Comparison of ENCODE assay signal across 7 cellular contexts in genomic region chr19:37817180-37817911, GRCh38. TPM values are rescaled to one million over a fixed set of nuclear protein-coding genes. Genes with fewer than 3 reads are reported as not detected.
DNase-seq lines count a peak whose midpoint lies in the region; ATAC-seq and TF ChIP-seq lines count a peak whose summit lies in the region.

No MANE protein-coding gene starts in this region.

- H2AK5ac ChIP-seq in IMR-90 (ENCODE audit: low read depth, low read length): no peak overlapping the region

- H2BK20ac ChIP-seq in IMR-90 (ENCODE audit: low read depth, low read length): no peak overlapping the region

- peak; percentile 3 for DNase-seq in IMR-90
- DNase-seq in activated CD4-positive, CD25-positive, alpha-beta regulatory T cell treated with anti-CD3 and anti-CD28 coated beads, Interleukin-2, amount 50 U/mL, for 72 hours: peak; percentile 31
- DNase-seq in stimulated activated CD8-positive, alpha-beta memory T cell treated with anti-CD3 and anti-CD28 coated beads, Interleukin-7, amount 100 ng/mL, for 24 hours (ENCODE audit: low read depth): peak; percentile 20

- POLR2A ChIA-PET in IMR-90 (lab: Charles Lee; ENCODE audit: unreplicated experiment): no interaction called here

- no peak for TF ChIP-seq POLR2A in IMR-90 (IDR thresholded peaks at IDR 0.05; ENCODE audit: low read depth, low read length)

- no peak overlapping the region for H3K14ac ChIP-seq in IMR-90 (replicated peaks; ENCODE audit: low read depth, low read length)

- H3K36me3 ChIP-seq in IMR-90 (ENCODE audit: control insufficient read depth, insufficient read depth, low read length) (no peaks in the 10 kb centered on the region), esophagus (ENCODE audit: control insufficient read depth in 2 of 2, insufficient read depth in 2 of 2, low read length in 1 of 2) (no peaks in the 10 kb centered on the region)

- no peak overlapping the region for H3K18ac ChIP-seq in IMR-90 (ENCODE audit: low read depth, low read length)

- no peak for TF ChIP-seq CTCF in IMR-90 (conservative IDR thresholded peaks at IDR 0.05; ENCODE audit: low read depth, low read length)

- BruUV-seq in IMR-90 (replicated peaks; lab: Mats Ljungman, UMichigan): no TSS peak

- H3K27ac ChIP-seq in IMR-90 (ENCODE audit: insufficient read depth, low read length): no peak overlapping the region
- peak overlapping the region in 1 of 2 donors; percentile 26 for H3K27ac ChIP-seq in esophagus (ENCODE audit: low read depth in 2 of 2, low read length in 1 of 2)

- H3K4me1 ChIP-seq in IMR-90 (ENCODE audit: control insufficient read depth, insufficient read depth, low read length) (0 out of 2 replicates have a peak, but pooled peaks cover 1% of the 10 kb centered on the region), esophagus (ENCODE audit: control insufficient read depth in 2 of 2, insufficient read depth in 2 of 2, low read length in 1 of 2) (peaks cover 0 to 3% of the 10 kb centered on the region in 2 donors), mononuclear cell (ENCODE audit: insufficient read depth, low read length) (no peaks in the 10 kb centered on the region)

- H2BK5ac ChIP-seq in IMR-90 (ENCODE audit: low read depth, low read length, poor library complexity, severe bottlenecking): no peak overlapping the region

- H4K20me1 ChIP-seq in IMR-90 (ENCODE audit: insufficient read depth, low read length): no peaks in the 10 kb centered on the region

- no peaks in the 10 kb centered on the region for H3K9me1 ChIP-seq in IMR-90 (ENCODE audit: insufficient read depth, low read length)

- 0 out of 4 replicates have a peak overlapping the region, but pooled peaks of 1 of the 2 experiments have one; percentile 74 for H4K8ac ChIP-seq in IMR-90 (ENCODE audit: low read depth in 2 of 2, low read length in 2 of 2)

- H3K56ac ChIP-seq in IMR-90 (ENCODE audit: extremely low read depth, insufficient read depth, low read length): no peak overlapping the region

- 7% methylated on average over 37 of the region's 60 CpGs; no CpG with 5 or more reads in 1 of the 2 experiments for WGBS in IMR-90 (ENCODE audit: extremely low coverage in 2 of 2, insufficient read length in 1 of 2), 2 experiments
- WGBS in esophagus, 2 donors: 4% methylated on average over 59 to 60 of the region's 60 CpGs

- no peak overlapping the region for H3K9ac ChIP-seq in IMR-90 (ENCODE audit: low read depth, low read length)

- H3K4ac ChIP-seq in IMR-90 (ENCODE audit: low read depth, low read length): no peak overlapping the region

- peaks cover 7% of the 10 kb centered on the region for H3K9me3 ChIP-seq in IMR-90 (ENCODE audit: control insufficient read depth, insufficient read depth, low read length)
- H3K9me3 ChIP-seq in esophagus (ENCODE audit: control insufficient read depth in 2 of 2, insufficient read depth in 1 of 2, low read depth in 1 of 2, low read length in 1 of 2): peaks cover 5 to 13% of the 10 kb centered on the region in 2 donors
- H3K9me3 ChIP-seq in mononuclear cell (ENCODE audit: low read depth, low read length): no peaks in the 10 kb centered on the region

- H3K27me3 ChIP-seq in IMR-90 (ENCODE audit: control insufficient read depth, insufficient read depth, low read length) (no peaks in the 10 kb centered on the region), esophagus (ENCODE audit: control insufficient read depth in 1 of 2, insufficient read depth in 2 of 2, low read length in 2 of 2) (no peaks in the 10 kb centered on the region), mononuclear cell (ENCODE audit: insufficient read depth, low read length) (peaks cover 3% of the 10 kb centered on the region)

- H2BK15ac ChIP-seq in IMR-90 (ENCODE audit: low read depth, low read length): no peak overlapping the region

- peak overlapping the region; percentile 89 for H2AFZ ChIP-seq in IMR-90 (replicated peaks; ENCODE audit: low read length, poor library complexity)

- no peak overlapping the region for H4K91ac ChIP-seq in IMR-90 (ENCODE audit: insufficient read depth, low read depth, low read length)

- peak; percentile 76 for ATAC-seq in IMR-90 (ENCODE audit: low read depth)
- ATAC-seq in HG03175 (IDR thresholded peaks at IDR 0.05; ENCODE audit: unreplicated experiment): no peak
- no peak for ATAC-seq in GM21619 (IDR thresholded peaks at IDR 0.05; ENCODE audit: unreplicated experiment)

- peak overlapping the region; percentile 82 for H3K4me2 ChIP-seq in IMR-90 (ENCODE audit: low read depth, low read length)

- intact Hi-C loops in IMR-90 (cut with micrococcal nuclease): no loop called here

- H4K5ac ChIP-seq in IMR-90 (ENCODE audit: low read depth, low read length): peak overlapping the region; percentile 54; the same call in 1 of the 2 replicates

- dilution Hi-C loops in IMR-90 (cut with HindIII; ENCODE audit: low sequenced_read_pairs, unreplicated experiment): no loop called here

- no peaks in the 10 kb centered on the region for H3K79me1 ChIP-seq in IMR-90 (ENCODE audit: low read depth in 1 of 2, low read length in 2 of 2)

- H2AK9ac ChIP-seq in IMR-90 (replicated peaks; ENCODE audit: low read depth, low read length, poor library complexity): no peak overlapping the region

- CTCF ChIA-PET in IMR-90 (lab: Yijun Ruan, JAX): no interaction called here

- no peak overlapping the region for H3K23ac ChIP-seq in IMR-90 (ENCODE audit: low read depth, low read length)

- no peak overlapping the region for H2BK120ac ChIP-seq in IMR-90 (ENCODE audit: low read depth, low read length)

- in situ Hi-C loops in IMR-90 (cut with MboI; ENCODE audit: low sequenced_read_pairs): no loop called here

- TF ChIP-seq RAD21 in IMR-90 (IDR thresholded peaks at IDR 0.05; ENCODE audit: low read length): no peak

- H3K4me3 ChIP-seq in IMR-90 (ENCODE audit: insufficient read depth, low read depth, low read length) (peak overlapping the region; percentile 48), esophagus (ENCODE audit: low read depth in 1 of 2, low read length in 2 of 2) (peak overlapping the region; percentile 61 to 66), mononuclear cell (ENCODE audit: low read length) (peak overlapping the region; percentile 18)

TF ChIP-seq in IMR-90, 13 proteins besides CTCF, POLR2A, EP300 and RAD21:
- TF ChIP-seq MAZ (IDR thresholded peaks at IDR 0.05; ENCODE audit: borderline replicate concordance, low read depth, low read length) (no peak), NFE2L2 (IDR thresholded peaks at IDR 0.05; ENCODE audit: low read depth, low read length) (no peak), CHD1 (IDR thresholded peaks at IDR 0.05; ENCODE audit: low read depth, low read length) (no peak), BHLHE40 (IDR thresholded peaks at IDR 0.05; ENCODE audit: low read depth, low read length) (no peak), RCOR1 (IDR thresholded peaks at IDR 0.05; ENCODE audit: insufficient replicate concordance, low read length) (no peak), MXI1 (IDR thresholded peaks at IDR 0.05; ENCODE audit: borderline replicate concordance, low read depth, low read length) (no peak), MAFK (IDR thresholded peaks at IDR 0.05; ENCODE audit: low read depth, low read length) (no peak), USF2 (IDR thresholded peaks at IDR 0.05; ENCODE audit: low read depth, low read length) (no peak), SMC3 (IDR thresholded peaks at IDR 0.05; ENCODE audit: low read depth, low read length) (no peak), RFX5 (IDR thresholded peaks at IDR 0.05; ENCODE audit: low read depth, low read length) (no peak), FOS (IDR thresholded peaks at IDR 0.05; ENCODE audit: low read depth, low read length) (no peak)

RNA-seq across cellular contexts. Expression of gene ZNF573, which starts 38.0 kb away (rescaled TPM):
- 3.2 and 4.2 TPM in 2 replicates for total RNA-seq in IMR-90 (2012; rRNA removed)
- 0.80 and 0.96 TPM in 2 replicates for polyA plus RNA-seq in IMR-90 (2012; rRNA removed)
- 0.03 and 0.34 TPM in 2 replicates for polyA plus RNA-seq in IMR-90 (2012; cell fraction: cytosol; rRNA removed)
- 0.11 and 1.7 TPM in 2 replicates for polyA plus RNA-seq in IMR-90 (2012; cell fraction: nucleus; rRNA removed; ENCODE audit: low replicate concordance)
- 1 to 10 TPM in 1 of 2 donors, under 1 TPM in 1; 0.60 to 1.2 TPM for polyA plus RNA-seq in esophagus
- total RNA-seq in mononuclear cell: 3.1 TPM
